ENCODE assay signal across 21 cellular contexts in genomic region chr4:3710451-3711182, GRCh38. TPM values are rescaled to one million over a fixed set of nuclear protein-coding genes. Genes with fewer than 3 reads are reported as not detected.
DNase-seq lines count a peak whose midpoint lies in the region; ATAC-seq, FAIRE-seq and TF ChIP-seq lines count a peak whose summit lies in the region.
"Had no signal": no experiment of that assay in that cellular context is flagged by ENCODE, and none has a peak within 500 bp of the region (broad histone marks: within the 10 kb centered on the region; RNA-seq: fewer than 3 reads in every experiment).

No MANE protein-coding gene starts in this region.

- no peak for FAIRE-seq in astrocyte (lab: Jason Lieb, UNC)
- FAIRE-seq: endothelial cell of umbilical vein had no signal

- DNase-seq in Ammon's horn (ENCODE audit: low spot score) (peak; percentile 29), astrocyte (ENCODE audit: low read depth) (peak; percentile 3), kidney glomerular epithelial cell (lab: John Stamatoyannopoulos, UW) (peak; percentile 79), posterior vena cava (ENCODE audit: low spot score) (peak; percentile 79), pons (ENCODE audit: low spot score) (no peak), G401 (ENCODE audit: low spot score) (no peak), NCI-H345 (lab: John Stamatoyannopoulos, UW) (no peak)
- DNase-seq: activated CD8-positive, alpha-beta memory T cell treated with anti-CD3 and anti-CD28 coated beads for 24 hours; amniotic stem cell; EL; foreskin fibroblast; GM23248; KG1; mammary epithelial cell; SHP77 treated with DMSO at 0.1 percent for 48 hours; stimulated activated naive B cell treated with anti-CD40 and anti-IgM and Interleukin-4, amounts not matched to agents 10 μg/mL and 1 μg/mL and 100 μg/mL, for 72 hours had no signal

- peaks cover 18% of the 10 kb centered on the region for H3K4me1 Mint-ChIP-seq in astrocyte (ENCODE audit: low read depth, unreplicated experiment)
- H3K4me1 Mint-ChIP-seq: activated T-helper 17 cell treated with anti-CD3 and anti-CD28 coated beads, Interleukin-2, amount 50 U/mL, for 72 hours; WTC11 had no signal

- peaks cover 21% of the 10 kb centered on the region for H3K27me3 Mint-ChIP-seq in astrocyte (ENCODE audit: low read depth, unreplicated experiment)

- ATAC-seq in HG03095 (IDR thresholded peaks at IDR 0.05; ENCODE audit: unreplicated experiment): no peak
- ATAC-seq: activated T-helper 17 cell treated with anti-CD3 and anti-CD28 coated beads, Interleukin-2, amount 50 U/mL, for 72 hours; stimulated activated naive B cell treated with anti-CD40 and anti-IgM and Interleukin-4, amounts not matched to agents 10 μg/mL and 1 μg/mL and 100 μg/mL, for 72 hours; WTC11 had no signal

- no peaks in the 10 kb centered on the region for H3K4me1 ChIP-seq in astrocyte (ENCODE audit: insufficient read depth, low read length)

- no peak overlapping the region for H2AFZ ChIP-seq in astrocyte (ENCODE audit: low read depth, low read length)
- H2AFZ ChIP-seq: GM23248 had no signal

- H3K27ac ChIP-seq in astrocyte (ENCODE audit: low read depth, low read length): no peak overlapping the region
- H3K27ac ChIP-seq: GM23248 had no signal

- no peak overlapping the region for H3K4me2 ChIP-seq in astrocyte (ENCODE audit: low read length)

- no peaks in the 10 kb centered on the region for H4K20me1 ChIP-seq in astrocyte (ENCODE audit: insufficient read depth, low read length)

- H3K27ac Mint-ChIP-seq in astrocyte (ENCODE audit: unreplicated experiment): peak overlapping the region; percentile 34
- H3K27ac Mint-ChIP-seq: activated T-helper 17 cell treated with anti-CD3 and anti-CD28 coated beads, Interleukin-2, amount 50 U/mL, for 72 hours; stimulated activated naive B cell treated with anti-CD40 and anti-IgM and Interleukin-4, amounts not matched to agents 10 μg/mL and 1 μg/mL and 100 μg/mL, for 72 hours; T-helper 1 cell treated with Interleukin-12 subunit alpha and Interleukin-12 subunit beta and Interleukin-4 antibody, amounts not matched to agents 30 μg/mL and 1 μg/mL, for 36 hours; WTC11 had no signal

- in situ Hi-C loops in G401 (cut with HindIII; ENCODE audit: low sequenced_read_pairs): no loop called here

- H3K79me2 ChIP-seq in astrocyte (ENCODE audit: insufficient read depth, low read length): no peaks in the 10 kb centered on the region

- TF ChIP-seq CTCF in astrocyte (IDR thresholded peaks at IDR 0.05; ENCODE audit: insufficient read depth, low read depth, low read length): no peak

- H3K9me3 Mint-ChIP-seq in astrocyte (ENCODE audit: unreplicated experiment): no peaks in the 10 kb centered on the region
- H3K9me3 Mint-ChIP-seq: activated T-helper 17 cell treated with anti-CD3 and anti-CD28 coated beads, Interleukin-2, amount 50 U/mL, for 72 hours; stimulated activated naive B cell treated with anti-CD40 and anti-IgM and Interleukin-4, amounts not matched to agents 10 μg/mL and 1 μg/mL and 100 μg/mL, for 72 hours; T-helper 1 cell treated with Interleukin-12 subunit alpha and Interleukin-12 subunit beta and Interleukin-4 antibody, amounts not matched to agents 30 μg/mL and 1 μg/mL, for 36 hours; WTC11 had no signal

- peaks cover 9% of the 10 kb centered on the region for H3K9me3 ChIP-seq in astrocyte (ENCODE audit: insufficient read depth, low read depth, low read length)

- no peak overlapping the region for H3K9ac ChIP-seq in astrocyte (ENCODE audit: low read length)
- H3K9ac ChIP-seq: GM23248 had no signal

- H3K27me3 ChIP-seq in astrocyte (ENCODE audit: insufficient read depth, low read length): no peaks in the 10 kb centered on the region

- H3K4me3 ChIP-seq in astrocyte (ENCODE audit: insufficient read depth, low read depth, low read length): no peak overlapping the region
- H3K4me3 ChIP-seq: GM23248 had no signal

- no peaks in the 10 kb centered on the region for H3K36me3 Mint-ChIP-seq in astrocyte (ENCODE audit: low read depth, unreplicated experiment)
- H3K36me3 Mint-ChIP-seq: stimulated activated naive B cell treated with anti-CD40 and anti-IgM and Interleukin-4, amounts not matched to agents 10 μg/mL and 1 μg/mL and 100 μg/mL, for 72 hours; WTC11 had no signal

- no peaks in the 10 kb centered on the region for H3K36me3 ChIP-seq in astrocyte (ENCODE audit: insufficient read depth, low read length)

- H3K4me3 Mint-ChIP-seq in astrocyte (ENCODE audit: unreplicated experiment): no peak overlapping the region
- H3K4me3 Mint-ChIP-seq: activated T-helper 17 cell treated with anti-CD3 and anti-CD28 coated beads, Interleukin-2, amount 50 U/mL, for 72 hours; stimulated activated naive B cell treated with anti-CD40 and anti-IgM and Interleukin-4, amounts not matched to agents 10 μg/mL and 1 μg/mL and 100 μg/mL, for 72 hours; T-helper 1 cell treated with Interleukin-12 subunit alpha and Interleukin-12 subunit beta and Interleukin-4 antibody, amounts not matched to agents 30 μg/mL and 1 μg/mL, for 36 hours; WTC11 had no signal

- intact Hi-C loops in posterior vena cava (cut with DNase I): no loop called here

RNA-seq across cellular contexts. Expression of gene ADRA2C, which starts 55.6 kb away (rescaled TPM):
- total RNA-seq in astrocyte: 3.2 and 4.2 TPM in 2 replicates
- 10 to 100 TPM; 56.4 to 61.5 TPM for total RNA-seq in posterior vena cava
- total RNA-seq in G401 (2014; rRNA removed; shearing (Covaris generic)): 7.9 and 11.7 TPM in 2 replicates
- total RNA-seq: activated T-helper 17 cell treated with anti-CD3 and anti-CD28 coated beads, Interleukin-2, amount 50 U/mL, for 72 hours had no signal

Comparison
In these comparisons a context has a peak if more than half of its experiments do, and no peak if none do; other contexts are left out.
1. DNase-seq: peak in Ammon's horn (single experiment), astrocyte (single experiment), kidney glomerular epithelial cell (single experiment) and posterior vena cava (single experiment); none in pons (single experiment), G401 (single experiment) and NCI-H345 (single experiment).